19 cellular contexts compared by ENCODE assay signal in genomic region chr6:56521454-56521853, GRCh38.
DNase-seq lines count a peak whose midpoint lies in the region; ATAC-seq, FAIRE-seq and TF ChIP-seq lines count a peak whose summit lies in the region.
"Had no signal": no experiment of that assay in that cellular context is flagged by ENCODE, and none has a peak within 500 bp of the region (broad histone marks: within the 10 kb centered on the region; RNA-seq: fewer than 3 reads in every experiment).

No MANE protein-coding gene starts in this region.

- H3K4me3 ChIP-seq in HUES6 (ENCODE audit: low read depth, low read length) (no peak overlapping the region), tibial nerve (no peak overlapping the region)
- H3K4me3 ChIP-seq: skin epidermis had no signal

- peak overlapping the region; percentile 61; the same call in 1 of the 2 replicates for H3K27ac ChIP-seq in HUES6 (ENCODE audit: low read depth, low read length)
- H3K27ac ChIP-seq in tibial nerve = peak overlapping the region in 3 of 4 donors; percentile 10 to 86 (median 51)
- H3K27ac ChIP-seq: brain microvascular endothelial cell, HL-60, KMS-11, parathyroid adenoma, skin epidermis had no signal

- TF ChIP-seq CTCF in tibial nerve (IDR thresholded peaks at IDR 0.05) = no peak

- peak; percentile 14 for FAIRE-seq in colon (lab: Jason Lieb, UNC)

- TF ChIP-seq EP300 in tibial nerve (IDR thresholded peaks at IDR 0.05) = no peak

- H3K36me3 Mint-ChIP-seq in activated T-helper 17 cell treated with anti-CD3 and anti-CD28 coated beads, Interleukin-2, amount 50 U/mL, for 72 hours (ENCODE audit: low read depth) = peaks cover 10% of the 10 kb centered on the region
- H3K36me3 Mint-ChIP-seq: activated CD4-positive, alpha-beta memory T cell treated with anti-CD3 and anti-CD28 coated beads for 36 hours had no signal

- peaks cover 46% of the 10 kb centered on the region for H3K4me1 ChIP-seq in HUES6 (ENCODE audit: control insufficient read depth, insufficient read depth, low read length)
- peaks cover 0 to 53% (median 4%) of the 10 kb centered on the region in 4 donors for H3K4me1 ChIP-seq in tibial nerve

- no peaks in the 10 kb centered on the region for H3K27me3 Mint-ChIP-seq in activated T-helper 17 cell treated with anti-CD3 and anti-CD28 coated beads, Interleukin-2, amount 50 U/mL, for 72 hours
- H3K27me3 Mint-ChIP-seq: activated CD4-positive, alpha-beta memory T cell treated with anti-CD3 and anti-CD28 coated beads for 36 hours had no signal

- TF ChIP-seq POLR2A in tibial nerve (IDR thresholded peaks at IDR 0.05) = no peak

- H3K9me3 Mint-ChIP-seq in activated T-helper 17 cell treated with anti-CD3 and anti-CD28 coated beads, Interleukin-2, amount 50 U/mL, for 72 hours = no peaks in the 10 kb centered on the region
- H3K9me3 Mint-ChIP-seq: activated CD4-positive, alpha-beta memory T cell treated with anti-CD3 and anti-CD28 coated beads for 36 hours had no signal

- no peaks in the 10 kb centered on the region for H3K4me1 Mint-ChIP-seq in activated T-helper 17 cell treated with anti-CD3 and anti-CD28 coated beads, Interleukin-2, amount 50 U/mL, for 72 hours

- ATAC-seq in left lobe of liver = peak; percentile 19
- no peak for ATAC-seq in activated T-helper 17 cell treated with anti-CD3 and anti-CD28 coated beads, Interleukin-2, amount 50 U/mL, for 72 hours (replicated peaks)
- ATAC-seq: activated T-cell treated with anti-CD3 and anti-CD28 coated beads, Interleukin-2, amount 50 U/mL, for 4 hours had no signal

- WGBS in tibial nerve, 2 donors = 79 to 91% methylated on average over 2 of the region's 2 CpGs

- no peak overlapping the region for H3K4me3 Mint-ChIP-seq in activated T-helper 17 cell treated with anti-CD3 and anti-CD28 coated beads, Interleukin-2, amount 50 U/mL, for 72 hours
- H3K4me3 Mint-ChIP-seq: activated CD4-positive, alpha-beta memory T cell treated with anti-CD3 and anti-CD28 coated beads for 36 hours; activated naive CD8-positive, alpha-beta T cell; activated T-cell treated with anti-CD3 and anti-CD28 coated beads, Interleukin-2, amount 50 U/mL, for 4 hours had no signal

- DNase-seq in left lobe of liver (ENCODE audit: low spot score) (no peak), tibial nerve (ENCODE audit: low spot score in 2 of 2) (no peak), NCI-H2081 (lab: John Stamatoyannopoulos, UW) (no peak), cerebellum (ENCODE audit: low spot score) (no peak), hypothalamus (lab: John Stamatoyannopoulos, UW) (no peak)
- DNase-seq: activated CD4-positive, alpha-beta memory T cell treated with anti-CD3 and anti-CD28 coated beads for 36 hours; activated T-cell treated with anti-CD3 and anti-CD28 coated beads, Interleukin-2, amount 50 U/mL, for 4 hours; brain microvascular endothelial cell; hippocampal formation; NCI-H1105; RPMI8226 had no signal

- no peak overlapping the region for H3K27ac Mint-ChIP-seq in activated T-helper 17 cell treated with anti-CD3 and anti-CD28 coated beads, Interleukin-2, amount 50 U/mL, for 72 hours
- H3K27ac Mint-ChIP-seq: activated CD4-positive, alpha-beta memory T cell treated with anti-CD3 and anti-CD28 coated beads for 36 hours; activated naive CD8-positive, alpha-beta T cell had no signal

- H3K36me3 ChIP-seq in HUES6 (ENCODE audit: control insufficient read depth, insufficient read depth, low read length) = peaks cover 23% of the 10 kb centered on the region
- H3K36me3 ChIP-seq in tibial nerve = peaks cover 0 to 11% (median 0%) of the 10 kb centered on the region in 3 donors

- H3K9me3 ChIP-seq in HUES6 (ENCODE audit: control insufficient read depth, insufficient read depth, low read depth, low read length) (no peaks in the 10 kb centered on the region), tibial nerve (no peaks in the 10 kb centered on the region)

- H3K9ac ChIP-seq in HUES6 (ENCODE audit: low read length) = no peak overlapping the region
- H3K9ac ChIP-seq: KMS-11, parathyroid adenoma had no signal

- H3K27me3 ChIP-seq in HUES6 (ENCODE audit: control insufficient read depth, insufficient read depth, low read length) = no peaks in the 10 kb centered on the region
- H3K27me3 ChIP-seq in tibial nerve = no peaks in the 10 kb centered on the region
- H3K27me3 ChIP-seq: brain microvascular endothelial cell had no signal
